Comparison of ENCODE assay signal across 21 cellular contexts in genomic region chr11:33616552-33616951, GRCh38.
"Had no signal": no experiment of that assay in that cellular context is flagged by ENCODE, and none has a peak within 500 bp of the region (broad histone marks: within the 10 kb centered on the region; RNA-seq: fewer than 3 reads in every experiment).

No MANE protein-coding gene starts in this region.

- H3K4me3 ChIP-seq: esophagus squamous epithelium, left lung, lung, mucosa of descending colon, tibial nerve had no signal

- H3K27me3 ChIP-seq: tibial nerve had no signal

- H3K27ac ChIP-seq: esophagus squamous epithelium, left lung, tibial nerve had no signal

- DNase-seq: activated CD4-positive, alpha-beta T cell treated with anti-CD3 and anti-CD28 coated beads, Interleukin-2, amount 50 U/mL, for 1 hour; activated CD8-positive, alpha-beta T cell treated with anti-CD3 and anti-CD28 coated beads for 36 hours; activated T-cell treated with anti-CD3 and anti-CD28 coated beads, Interleukin-2, amount 50 U/mL, for 48 hours; central memory CD4-positive, alpha-beta T cell; endodermal cell; esophagus squamous epithelium; hippocampal formation; left lung; mucosa of descending colon; posterior cingulate gyrus; right cardiac atrium; stimulated activated CD4-positive, alpha-beta T cell treated with anti-CD3 and anti-CD28 coated beads, Interleukin-15, amount 100 ng/mL, for 24 hours; stimulated activated CD4-positive, alpha-beta T cell treated with anti-CD3 and anti-CD28 coated beads, Interleukin-2, amount 100 ng/mL, for 24 hours; stimulated activated naive B cell treated with anti-CD40 and anti-IgM and Interleukin-4, amounts not matched to agents 10 μg/mL and 1 μg/mL and 100 μg/mL, for 72 hours; T-helper 17 cell; T1000 had no signal

- H3K36me3 ChIP-seq: esophagus squamous epithelium, left lung, tibial nerve had no signal

- H3K9me3 ChIP-seq: esophagus squamous epithelium, left lung, mucosa of descending colon, tibial nerve had no signal

- ATAC-seq: activated CD8-positive, alpha-beta T cell treated with anti-CD3 and anti-CD28 coated beads for 36 hours; activated naive CD4-positive, alpha-beta T cell treated with anti-CD3 and anti-CD28 coated beads, Interleukin-2, amount 50 U/mL, for 72 hours; left lung; mucosa of descending colon; natural killer cell treated with Interleukin-12 subunit alpha and Interleukin-12 subunit beta and Interleukin-15 and Interleukin-18, amount 100 ng/mL, for 72 hours; right cardiac atrium; stimulated activated naive B cell treated with anti-CD40 and anti-IgM and Interleukin-4, amounts not matched to agents 10 μg/mL and 1 μg/mL and 100 μg/mL, for 72 hours; T-helper 17 cell; WTC11 had no signal

- H3K4me1 ChIP-seq: esophagus squamous epithelium, left lung had no signal
